Comparison of ENCODE assay signal across 15 cellular contexts in the genomic region with DNA sequence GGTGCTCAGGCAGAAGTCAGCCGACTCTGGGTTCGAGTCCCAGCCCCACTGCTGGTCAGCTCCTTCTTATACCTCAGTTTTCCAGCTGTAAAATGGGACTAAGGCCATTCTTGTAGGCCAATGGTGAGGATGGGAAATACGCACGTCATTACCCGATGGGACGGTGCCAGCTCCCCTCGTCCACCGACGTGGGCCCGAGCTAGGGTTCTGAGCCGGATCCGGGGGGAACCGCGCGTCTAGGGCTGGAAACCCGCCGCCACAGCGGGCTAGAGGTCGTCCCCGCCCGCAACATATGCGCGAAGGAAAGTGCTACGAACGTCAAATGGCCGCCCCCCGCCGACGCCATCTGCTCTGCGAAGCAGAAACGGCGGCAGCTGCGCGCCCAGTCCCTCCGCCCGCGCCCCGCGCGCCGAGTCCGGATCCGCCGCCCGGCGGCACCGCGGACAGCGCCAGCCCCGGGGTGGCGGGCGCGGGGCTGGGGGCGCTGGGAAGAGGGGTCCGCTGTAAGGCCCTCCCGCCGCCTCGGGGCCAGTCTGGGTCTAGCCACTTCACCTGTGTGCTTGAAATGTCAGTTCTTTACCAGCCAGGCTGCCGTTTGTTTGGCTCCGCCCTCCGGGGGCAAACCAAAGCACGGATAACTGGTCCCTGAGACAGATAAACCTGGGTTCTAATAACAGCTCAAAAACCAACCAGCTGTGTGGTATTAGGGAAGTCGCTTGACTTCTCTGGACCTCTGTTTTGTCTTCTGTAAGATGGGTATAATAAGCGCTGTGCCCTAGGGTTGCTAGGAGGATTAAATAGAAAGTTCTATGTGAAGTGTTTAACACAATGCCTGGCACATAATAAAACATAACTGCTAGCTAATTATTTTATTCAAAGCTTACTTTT.
DNase-seq lines count a peak whose midpoint lies in the region; ATAC-seq, FAIRE-seq and TF ChIP-seq lines count a peak whose summit lies in the region.
"Had no signal": no experiment of that assay in that cellular context is flagged by ENCODE, and none has a peak within 500 bp of the region (broad histone marks: within the 10 kb centered on the region; RNA-seq: fewer than 3 reads in every experiment).

No MANE protein-coding gene starts in this region.

- H4K12ac ChIP-seq in trophoblast cell (ENCODE audit: low read depth, low read length): no peak overlapping the region

- H2BK12ac ChIP-seq in trophoblast cell (ENCODE audit: low read length): no peak overlapping the region

- no peak overlapping the region for H2AK5ac ChIP-seq in trophoblast cell (ENCODE audit: low read length)

- H3K27ac ChIP-seq in fibroblast of lung (ENCODE audit: insufficient read depth, low read length) (no peak overlapping the region), trophoblast cell (ENCODE audit: low read depth, low read length) (no peak overlapping the region)
- H3K27ac ChIP-seq: 22Rv1, lower lobe of right lung had no signal

- H3K79me2 ChIP-seq in fibroblast of lung (ENCODE audit: control insufficient read depth, insufficient read depth, low read length): no peaks in the 10 kb centered on the region
- H3K79me2 ChIP-seq in trophoblast cell (ENCODE audit: control insufficient read depth, insufficient read depth, low read length, poor library complexity): no peaks in the 10 kb centered on the region

- H3K9ac ChIP-seq in fibroblast of lung (ENCODE audit: insufficient read depth, low read length) (no peak overlapping the region), trophoblast cell (ENCODE audit: low read length) (no peak overlapping the region)

- peak overlapping the region in 1 of 4 experiments; percentile 34 for H3K4me3 ChIP-seq in fibroblast of lung (replicated peaks in 1 of 4; ENCODE audit: control extremely low read depth in 1 of 4, insufficient read depth in 1 of 4, low read depth in 3 of 4, low read length in 4 of 4)
- H3K4me3 ChIP-seq in trophoblast cell (ENCODE audit: low read depth, low read length): no peak overlapping the region
- H3K4me3 ChIP-seq: GM12878, lower lobe of right lung had no signal

- H3K36me3 ChIP-seq in fibroblast of lung (ENCODE audit: control insufficient read depth, insufficient read depth, low read length) (no peaks in the 10 kb centered on the region), trophoblast cell (ENCODE audit: control insufficient read depth in 1 of 2, insufficient read depth in 2 of 2, low read length in 2 of 2) (no peaks in the 10 kb centered on the region)
- H3K36me3 ChIP-seq: lower lobe of right lung had no signal

- H3K4me1 ChIP-seq in fibroblast of lung (ENCODE audit: control insufficient read depth, extremely low read depth, insufficient read depth, low read length) (no peaks in the 10 kb centered on the region), trophoblast cell (ENCODE audit: control insufficient read depth in 1 of 2, insufficient read depth in 2 of 2, low read length in 2 of 2) (peaks cover 0 to 2% of the 10 kb centered on the region in 2 experiments)
- H3K4me1 ChIP-seq: lower lobe of right lung had no signal

- peak; percentile 20 for DNase-seq in DMS53 (lab: John Stamatoyannopoulos, UW)
- DNase-seq in DMS53 treated with DMSO at 0.1 percent for 48 hours (lab: John Stamatoyannopoulos, UW; ENCODE audit: unreplicated experiment): no peak
- peak; percentile 4 for DNase-seq in NCI-H524 treated with DMSO at 0.1 percent for 48 hours (lab: John Stamatoyannopoulos, UW)
- DNase-seq in fibroblast of lung (ENCODE audit: low read depth in 2 of 2): peak in 1 of 2 donors; percentile 18
- no peak for DNase-seq in trophoblast cell
- no peak for DNase-seq in RCC 7860 (ENCODE audit: low spot score)
- no peak for DNase-seq in GM10266 (ENCODE audit: extremely low spot score)
- DNase-seq: activated CD4-positive, alpha-beta T cell treated with anti-CD3 and anti-CD28 coated beads, Interleukin-2, amount 50 U/mL, for 1 hour; COR-L47; lower lobe of right lung; MV-4-11; T-cell had no signal

- H2BK5ac ChIP-seq in trophoblast cell (ENCODE audit: low read depth, low read length, poor library complexity): no peak overlapping the region

- H3K27me3 ChIP-seq in fibroblast of lung (ENCODE audit: control insufficient read depth, insufficient read depth, low read length): peaks cover 30% of the 10 kb centered on the region
- no peaks in the 10 kb centered on the region for H3K27me3 ChIP-seq in trophoblast cell (ENCODE audit: insufficient read depth, low read length)

- H4K91ac ChIP-seq in trophoblast cell (ENCODE audit: low read depth, low read length): no peak overlapping the region

- H3K9me3 ChIP-seq in fibroblast of lung (ENCODE audit: control insufficient read depth, insufficient read depth, low read depth, low read length) (no peaks in the 10 kb centered on the region), trophoblast cell (ENCODE audit: insufficient read depth, low read depth, low read length) (no peaks in the 10 kb centered on the region)
- H3K9me3 ChIP-seq: lower lobe of right lung had no signal

- H4K20me1 ChIP-seq in fibroblast of lung (ENCODE audit: control insufficient read depth, extremely low read depth, insufficient read depth, low read length): no peaks in the 10 kb centered on the region

- ATAC-seq in GM18502 (IDR thresholded peaks at IDR 0.05; ENCODE audit: poor library complexity, unreplicated experiment): no peak
- ATAC-seq: GM12878, T-cell had no signal

- no peaks in the 10 kb centered on the region for H3K79me1 ChIP-seq in trophoblast cell (ENCODE audit: low read length)

- H3K4me2 ChIP-seq in fibroblast of lung (ENCODE audit: extremely low read depth, insufficient read depth, low read length) (peak overlapping the region; percentile 45), trophoblast cell (ENCODE audit: low read length) (peak overlapping the region; percentile 76)

- no peak overlapping the region for H3K23ac ChIP-seq in trophoblast cell (ENCODE audit: low read length)

- no CpG with 5 or more reads among the region's 64 CpGs for WGBS in trophoblast cell (ENCODE audit: extremely low coverage, insufficient coverage, insufficient read length)

- H3K4ac ChIP-seq in trophoblast cell (ENCODE audit: low read depth, low read length): no peak overlapping the region

- FAIRE-seq in RCC 7860 (lab: Jason Lieb, UNC): no peak
- FAIRE-seq: GM12878 had no signal

- no peak overlapping the region for H2BK120ac ChIP-seq in trophoblast cell (ENCODE audit: insufficient read depth, low read length, poor library complexity)

- TF ChIP-seq CTCF in fibroblast of lung (conservative IDR thresholded peaks at IDR 0.05 in 1 of 2, IDR thresholded peaks at IDR 0.05 in 1 of 2; ENCODE audit: low read depth in 1 of 2, low read length in 2 of 2) (no peak), GM10266 (IDR thresholded peaks at IDR 0.05; ENCODE audit: control insufficient read depth, insufficient read depth, low read depth, missing control alignments) (no peak)

- no peak overlapping the region for H4K8ac ChIP-seq in trophoblast cell (ENCODE audit: low read depth, low read length)

- H3K14ac ChIP-seq in trophoblast cell (ENCODE audit: low read length): no peak overlapping the region

- no peak overlapping the region for H2AFZ ChIP-seq in fibroblast of lung (ENCODE audit: low read length)
- H2AFZ ChIP-seq in trophoblast cell (ENCODE audit: insufficient read depth, low read length, poor library complexity): no peak overlapping the region

- no peak overlapping the region for H3K18ac ChIP-seq in trophoblast cell (ENCODE audit: low read length)

Comparison
In these comparisons a context has a peak if more than half of its experiments do, and no peak if none do; other contexts are left out.
1. DNase-seq: peak in DMS53 (single experiment) and NCI-H524 treated with DMSO at 0.1 percent for 48 hours (single experiment); none in DMS53 treated with DMSO at 0.1 percent for 48 hours (single experiment), trophoblast cell (0 of 2), RCC 7860 (single experiment) and GM10266 (single experiment).